ENCODE assay signal across 14 cellular contexts in genomic region chr1:153661111-153661708, GRCh38. TPM values are rescaled to one million over a fixed set of nuclear protein-coding genes. Genes with fewer than 3 reads are reported as not detected.
A peak's percentile ranks its signal among the peaks of the same experiment; 100 is the strongest.
DNase-seq lines count a peak whose midpoint lies in the region; ATAC-seq and TF ChIP-seq lines count a peak whose summit lies in the region.
"Had no signal": no experiment of that assay in that cellular context is flagged by ENCODE, and none has a peak within 500 bp of the region (broad histone marks: within the 10 kb centered on the region; RNA-seq: fewer than 3 reads in every experiment).

No MANE protein-coding gene starts in this region.

- H3K36me3 Mint-ChIP-seq in WTC11: peaks cover 59% of the 10 kb centered on the region
- peaks cover 19 to 35% (median 27%) of the 10 kb centered on the region in 3 donors for H3K36me3 Mint-ChIP-seq in immature natural killer cell

- no peak for TF ChIP-seq POLR2A in gastroesophageal sphincter (IDR thresholded peaks at IDR 0.05)

- POLR2A ChIA-PET in A673 (lab: Charles Lee; ENCODE audit: low non-redundant PET) (interaction anchor here (0.6 kb wide), 1 partner anchor 306 kb away, joined by 6 read pairs; no protein-coding TSS in a partner anchor), WTC11 (lab: Charles Lee) (interaction anchor here (0.9 kb wide), 1 partner anchor 27 kb away, joined by 3 read pairs; the partner anchor contains the start of gene CHTOP)

- H3K27me3 Mint-ChIP-seq in WTC11 (ENCODE audit: low read depth) (no peaks in the 10 kb centered on the region), immature natural killer cell (ENCODE audit: low read depth in 3 of 3) (peaks cover 0 to 6% (median 0%) of the 10 kb centered on the region in 3 donors)

- peaks cover 13% of the 10 kb centered on the region for H3K4me1 ChIP-seq in A673 (ENCODE audit: insufficient read depth, low read length, poor library complexity, severe bottlenecking)
- peaks cover 0 to 14% (median 8%) of the 10 kb centered on the region in 3 donors for H3K4me1 ChIP-seq in gastroesophageal sphincter

- H3K4me3 ChIP-seq in A673 (ENCODE audit: low read depth, low read length, poor library complexity, severe bottlenecking): no peak overlapping the region
- H3K4me3 ChIP-seq in gastroesophageal sphincter: no peak overlapping the region
- H3K4me3 ChIP-seq: hepatocyte, sigmoid colon had no signal

- H3K9me3 ChIP-seq in A673 (ENCODE audit: low read depth, low read length, poor library complexity, severe bottlenecking): no peaks in the 10 kb centered on the region
- H3K9me3 ChIP-seq in gastroesophageal sphincter: no peaks in the 10 kb centered on the region
- H3K9me3 ChIP-seq: sigmoid colon had no signal

- H3K27ac ChIP-seq in A673 (ENCODE audit: low read depth, low read length, poor library complexity, severe bottlenecking) (peak overlapping the region; percentile 65), gastroesophageal sphincter (no peak overlapping the region)
- H3K27ac ChIP-seq: hepatocyte had no signal

- peak; percentile 46 for DNase-seq in A673 (ENCODE audit: low spot score)
- DNase-seq in EH (ENCODE audit: low read depth): peak; percentile 28
- no peak for DNase-seq in WTC11 (ENCODE audit: low spot score)
- no peak for DNase-seq in immature natural killer cell
- DNase-seq in NCI-H510A (lab: John Stamatoyannopoulos, UW): no peak
- DNase-seq: effector CD8-positive, alpha-beta T cell; NCI-H526 treated with DMSO at 0.1 percent for 48 hours had no signal

- H3K4me3 Mint-ChIP-seq in WTC11 (peak overlapping the region; percentile 29; the same call in 1 of the 2 replicates), immature natural killer cell (peak overlapping the region in 3 of 5 donors; percentile 30 to 53 (median 49))

- peaks cover 8% of the 10 kb centered on the region for H3K4me1 Mint-ChIP-seq in WTC11
- peaks cover 16 to 29% of the 10 kb centered on the region in 2 donors for H3K4me1 Mint-ChIP-seq in immature natural killer cell

- H3K9me3 Mint-ChIP-seq in WTC11 (no peaks in the 10 kb centered on the region), immature natural killer cell (no peaks in the 10 kb centered on the region)

- H3K27me3 ChIP-seq in A673 (replicated peaks; ENCODE audit: insufficient read depth, low read depth, low read length, poor library complexity) (no peaks in the 10 kb centered on the region), gastroesophageal sphincter (no peaks in the 10 kb centered on the region)
- H3K27me3 ChIP-seq: hepatocyte, sigmoid colon had no signal

- H3K36me3 ChIP-seq in A673 (ENCODE audit: insufficient read depth, low read length, poor library complexity, severe bottlenecking) (peaks cover 55% of the 10 kb centered on the region), gastroesophageal sphincter (peaks cover 9 to 67% of the 10 kb centered on the region in 2 donors)

- ATAC-seq in WTC11: no peak
- no peak for ATAC-seq in GM21786 (IDR thresholded peaks at IDR 0.05; ENCODE audit: unreplicated experiment)
- ATAC-seq in HG03457 (IDR thresholded peaks at IDR 0.05; ENCODE audit: unreplicated experiment): no peak
- no peak for ATAC-seq in gastroesophageal sphincter

- TF ChIP-seq CTCF in A673 (conservative IDR thresholded peaks at IDR 0.05; ENCODE audit: low read depth, low read length) (no peak), WTC11 (IDR thresholded peaks at IDR 0.05) (no peak), gastroesophageal sphincter (IDR thresholded peaks at IDR 0.05) (no peak)

- H3K27ac Mint-ChIP-seq in WTC11: peak overlapping the region; percentile 79; the same call in 1 of the 2 replicates
- peak overlapping the region in 4 of 6 donors; percentile 15 to 49 (median 34) for H3K27ac Mint-ChIP-seq in immature natural killer cell

- BruUV-seq in A673 (replicated peaks; lab: Mats Ljungman, UMichigan): TSS peak; percentile 6

- no peak for TF ChIP-seq EP300 in gastroesophageal sphincter (IDR thresholded peaks at IDR 0.05)

- 63 to 70% methylated on average over 2 to 4 of the region's 9 CpGs for WGBS in gastroesophageal sphincter (ENCODE audit: low coverage in 1 of 2), 2 donors

- CTCF ChIA-PET in A673 (lab: Charles Lee): no interaction called here
- CTCF ChIA-PET in WTC11 (lab: Charles Lee): interaction anchor here (0.5 kb wide), 1 partner anchor 308 kb away, joined by 3 read pairs; no protein-coding TSS in a partner anchor

- intact Hi-C loops in A673 (cut with micrococcal nuclease; ENCODE audit: unreplicated experiment): no loop called here

TF ChIP-seq in WTC11, 78 proteins besides CTCF, POLR2A, EP300 and RAD21 (continues in another document):
- TF ChIP-seq AR (CRISPR knock-in tag; IDR thresholded peaks at IDR 0.05) (peak; percentile 82), ZNF425 (CRISPR knock-in tag; conservative IDR thresholded peaks at IDR 0.05) (0 out of 2 replicates have a peak, but pooled peaks have one; percentile 21), PRRX2 (CRISPR knock-in tag; IDR thresholded peaks at IDR 0.05) (peak; percentile 75; the same call in 1 of the 2 replicates), NFATC4 (CRISPR knock-in tag; IDR thresholded peaks at IDR 0.05) (peak; percentile 7)

RNA-seq across cellular contexts. Expression of gene SNAPIN, which starts 2.7 kb away (rescaled TPM):
- total RNA-seq in A673 (2021) (47.4 and 55.9 TPM in 2 replicates), WTC11 (2021) (23.4 to 29.9 TPM (median 26.7 TPM) in 3 replicates), gastroesophageal sphincter (10 to 100 TPM; 58.9 to 77.4 (median 69.4) TPM)
- 100 to 1,000 TPM in 1 of 3 donors, 10 to 100 TPM in 2; 95.8 to 106 (median 96.0) TPM for polyA plus RNA-seq in immature natural killer cell

RNA-seq across cellular contexts. Expression of gene ILF2, which starts 9.6 kb away (rescaled TPM):
- 391 and 420 TPM in 2 replicates for total RNA-seq in A673 (2021)
- 311 to 337 TPM (median 313 TPM) in 3 replicates for total RNA-seq in WTC11 (2021)
- 100 to 1,000 TPM; 162 to 221 (median 164) TPM for polyA plus RNA-seq in immature natural killer cell
- total RNA-seq in gastroesophageal sphincter: 10 to 100 TPM; 52.1 to 99.2 (median 79.3) TPM

RNA-seq across cellular contexts. Expression of gene NPR1, which starts 17.3 kb away (rescaled TPM):
- total RNA-seq in A673 (2021) (0.87 and 1.1 TPM in 2 replicates), WTC11 (2021) (13.2 to 16.5 TPM (median 15.9 TPM) in 3 replicates), gastroesophageal sphincter (10 to 100 TPM; 36.7 to 57.0 (median 46.7) TPM)
- polyA plus RNA-seq in immature natural killer cell: not detected
- total RNA-seq: T-helper 2 cell treated with Interferon-gamma antibody and Interleukin-4, amounts not matched to agents 100 ng/mL and 5 ng/mL, for 36 hours had no signal

RNA-seq across cellular contexts. Expression of gene CHTOP, which starts 27.3 kb away (rescaled TPM):
- 99.8 and 101 TPM in 2 replicates for total RNA-seq in A673 (2021)
- total RNA-seq in WTC11 (2021): 101 to 105 TPM (median 104 TPM) in 3 replicates
- 10 to 100 TPM; 37.5 to 70.8 (median 63.1) TPM for polyA plus RNA-seq in immature natural killer cell
- total RNA-seq in gastroesophageal sphincter: 10 to 100 TPM; 33.7 to 57.0 (median 42.2) TPM

RNA-seq across cellular contexts. Expression of gene S100A1, which starts 33.0 kb away (rescaled TPM):
- total RNA-seq in A673 (2021) (0.72 TPM in 1 of 2 replicates, not detected in the other), WTC11 (2021) (1.3 to 2.0 TPM (median 1.7 TPM) in 3 replicates), gastroesophageal sphincter (1 to 10 TPM; 2.4 to 8.3 (median 2.8) TPM)
- not detected for polyA plus RNA-seq in immature natural killer cell
- total RNA-seq: lung microvascular endothelial cell; T-helper 2 cell treated with Interferon-gamma antibody and Interleukin-4, amounts not matched to agents 100 ng/mL and 5 ng/mL, for 36 hours had no signal

Comparison
In these comparisons a context has a peak if more than half of its experiments do, and no peak if none do; other contexts are left out.
1. DNase-seq: peak in A673 (single experiment) and EH (single experiment); none in WTC11 (single experiment), immature natural killer cell (0 of 3) and NCI-H510A (single experiment).